In the genomic region with DNA sequence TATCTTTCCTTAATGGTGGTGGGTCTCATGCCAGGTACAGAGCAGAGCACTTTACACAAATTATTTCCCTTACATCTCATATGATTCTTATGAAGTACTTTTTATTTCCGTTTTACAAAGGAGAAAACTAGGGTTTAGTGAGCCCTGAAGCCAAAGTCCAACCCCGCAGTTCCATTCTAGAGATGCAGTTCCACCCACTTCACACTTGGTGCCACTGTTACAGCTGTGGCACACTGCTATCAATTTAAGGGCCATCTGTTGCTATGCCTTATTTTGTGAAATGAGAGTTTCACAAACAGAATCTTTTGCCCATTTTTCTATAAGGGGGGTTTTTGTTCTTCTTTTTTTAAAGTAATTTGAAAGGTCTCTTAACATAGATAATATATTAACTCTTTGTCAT, we compare ENCODE assay signal across 8 cellular contexts. TPM values are rescaled to one million over a fixed set of nuclear protein-coding genes. Genes with fewer than 3 reads are reported as not detected.
DNase-seq lines count a peak whose midpoint lies in the region; ATAC-seq and TF ChIP-seq lines count a peak whose summit lies in the region.

No MANE protein-coding gene starts in this region.

- no peaks in the 10 kb centered on the region for H3K9me3 ChIP-seq in breast epithelium
- no peaks in the 10 kb centered on the region for H3K9me3 ChIP-seq in fibroblast of lung (ENCODE audit: control insufficient read depth, insufficient read depth, low read depth, low read length)
- no peaks in the 10 kb centered on the region for H3K9me3 ChIP-seq in tibial nerve

- peaks cover 7% of the 10 kb centered on the region for H3K36me3 Mint-ChIP-seq in MCF 10A (ENCODE audit: insufficient read depth, unreplicated experiment)

- intact Hi-C loops in MCF 10A (cut with micrococcal nuclease): no loop called here
- intact Hi-C loops in breast epithelium (cut with DNase I; ENCODE audit: low total_unique reads): loop anchor here (10.0 kb wide), 1 partner anchor 411 kb away; no protein-coding TSS in a partner anchor

- no peak overlapping the region for H3K9ac ChIP-seq in fibroblast of lung (ENCODE audit: insufficient read depth, low read length)

- no peaks in the 10 kb centered on the region for H3K27me3 ChIP-seq in breast epithelium
- H3K27me3 ChIP-seq in fibroblast of lung (ENCODE audit: control insufficient read depth, insufficient read depth, low read length): no peaks in the 10 kb centered on the region
- H3K27me3 ChIP-seq in tibial nerve: no peaks in the 10 kb centered on the region

- H3K4me3 Mint-ChIP-seq in MCF 10A (ENCODE audit: unreplicated experiment): no peak overlapping the region

- TF ChIP-seq POLR2A in breast epithelium (IDR thresholded peaks at IDR 0.05) (no peak), tibial nerve (IDR thresholded peaks at IDR 0.05) (no peak)

- 58 to 60% methylated on average over 2 of the region's 2 CpGs for WGBS in tibial nerve, 2 donors

- no peaks in the 10 kb centered on the region for H3K4me1 Mint-ChIP-seq in MCF 10A (ENCODE audit: insufficient read depth, unreplicated experiment)

- no peak for TF ChIP-seq EP300 in tibial nerve (IDR thresholded peaks at IDR 0.05)

- no peak overlapping the region for H3K27ac Mint-ChIP-seq in MCF 10A (ENCODE audit: low read depth, unreplicated experiment)

- H3K4me3 ChIP-seq in breast epithelium: no peak overlapping the region
- no peak overlapping the region for H3K4me3 ChIP-seq in fibroblast of lung (replicated peaks in 1 of 4; ENCODE audit: control extremely low read depth in 1 of 4, insufficient read depth in 1 of 4, low read depth in 3 of 4, low read length in 4 of 4)
- H3K4me3 ChIP-seq in tibial nerve: no peak overlapping the region

- H3K79me2 ChIP-seq in fibroblast of lung (ENCODE audit: control insufficient read depth, insufficient read depth, low read length): no peaks in the 10 kb centered on the region

- no peak overlapping the region for H3K4me2 ChIP-seq in fibroblast of lung (ENCODE audit: extremely low read depth, insufficient read depth, low read length)

- H3K4me1 ChIP-seq in breast epithelium (no peaks in the 10 kb centered on the region), fibroblast of lung (ENCODE audit: control insufficient read depth, extremely low read depth, insufficient read depth, low read length) (no peaks in the 10 kb centered on the region), tibial nerve (peaks cover 0 to 3% (median 0%) of the 10 kb centered on the region in 4 donors)

- CTCF ChIA-PET in MCF 10A (lab: Yijun Ruan, JAX): interaction anchor here (0.6 to 1.0 kb wide), 2 partner anchors 202 to 408 kb away, joined by 3 to 4 read pairs; no protein-coding TSS in a partner anchor

- H3K27ac ChIP-seq in breast epithelium (no peak overlapping the region), fibroblast of lung (ENCODE audit: insufficient read depth, low read length) (no peak overlapping the region), tibial nerve (no peak overlapping the region)

- DNase-seq in MCF 10A (ENCODE audit: unreplicated experiment) (peak; percentile 16), breast epithelium (ENCODE audit: low spot score in 2 of 2) (no peak), NCI-H1694 treated with DMSO at 0.1 percent for 48 hours (lab: John Stamatoyannopoulos, UW) (peak; percentile 13), fibroblast of lung (ENCODE audit: low read depth in 2 of 2) (peak in 1 of 2 donors; percentile 46), tibial nerve (ENCODE audit: low spot score in 2 of 2) (no peak)
- no peak for DNase-seq in stimulated activated CD4-positive, alpha-beta T cell treated with anti-CD3 and anti-CD28 coated beads, Interleukin-2, amount 100 ng/mL, for 48 hours

- H3K36me3 ChIP-seq in breast epithelium (no peaks in the 10 kb centered on the region), fibroblast of lung (ENCODE audit: control insufficient read depth, insufficient read depth, low read length) (peaks cover 3% of the 10 kb centered on the region), tibial nerve (peaks cover 0 to 42% (median 0%) of the 10 kb centered on the region in 3 donors)

- no peaks in the 10 kb centered on the region for H4K20me1 ChIP-seq in fibroblast of lung (ENCODE audit: control insufficient read depth, extremely low read depth, insufficient read depth, low read length)

- no peaks in the 10 kb centered on the region for H3K27me3 Mint-ChIP-seq in MCF 10A (ENCODE audit: insufficient read depth, unreplicated experiment)

- TF ChIP-seq CTCF in MCF 10A (IDR thresholded peaks at IDR 0.05; ENCODE audit: unreplicated experiment) (peak; percentile 27), breast epithelium (IDR thresholded peaks at IDR 0.05) (no peak), fibroblast of lung (conservative IDR thresholded peaks at IDR 0.05 in 1 of 2, IDR thresholded peaks at IDR 0.05 in 1 of 2; ENCODE audit: low read depth in 1 of 2, low read length in 2 of 2) (peak; percentile 48 to 61), tibial nerve (IDR thresholded peaks at IDR 0.05) (peak in 3 of 5 experiments; percentile 10 to 40 (median 17))

- no TSS peak for BruUV-seq in MCF 10A (replicated peaks; lab: Mats Ljungman, UMichigan)

- ATAC-seq in HG02852 (IDR thresholded peaks at IDR 0.05; ENCODE audit: unreplicated experiment) (no peak), HG02642 (IDR thresholded peaks at IDR 0.05; ENCODE audit: poor library complexity, unreplicated experiment) (no peak)

- no peaks in the 10 kb centered on the region for H3K9me3 Mint-ChIP-seq in MCF 10A (ENCODE audit: unreplicated experiment)

- POLR2A ChIA-PET in MCF 10A (lab: Yijun Ruan, JAX): no interaction called here

- H2AFZ ChIP-seq in fibroblast of lung (ENCODE audit: low read length): no peak overlapping the region

RNA-seq across cellular contexts. Expression of a gene that starts 12.9 kb away (rescaled TPM):
- total RNA-seq in MCF 10A (2022) (19.1 and 24.7 TPM in 2 replicates), breast epithelium (10 to 100 TPM; 11.0 to 23.0 (median 20.0) TPM), fibroblast of lung (71.1 and 92.5 TPM in 2 replicates), tibial nerve (10 to 100 TPM in 3 of 4 donors, 1 to 10 TPM in 1; 8.4 to 25.8 (median 16.4) TPM)
- polyA plus RNA-seq in fibroblast of lung: 71.1 and 90.0 TPM in 2 replicates
- 83.8 and 96.4 TPM in 2 replicates for polyA plus RNA-seq in fibroblast of lung (2012)
- polyA minus RNA-seq in fibroblast of lung (ENCODE audit: low replicate concordance): 19.4 and 33.1 TPM in 2 replicates

RNA-seq across cellular contexts. Expression of a gene that starts 21.0 kb away (rescaled TPM):
- total RNA-seq in MCF 10A (2022) (not detected in 2 replicates), breast epithelium (under 1 TPM in 1 of 3 donors, not detected in 2; 0.32 TPM), fibroblast of lung (0.51 and 0.83 TPM in 2 replicates), tibial nerve (1 to 10 TPM in 1 of 4 donors, not detected in 3; 2.0 TPM)
- polyA plus RNA-seq in fibroblast of lung: 0.96 and 1.1 TPM in 2 replicates
- polyA plus RNA-seq in fibroblast of lung (2012): 0.83 and 0.91 TPM in 2 replicates
- not detected in 2 replicates for polyA minus RNA-seq in fibroblast of lung (ENCODE audit: low replicate concordance)

Comparison
In these comparisons a context has a peak if more than half of its experiments do, and no peak if none do; other contexts are left out.
1. DNase-seq: peak in MCF 10A (single experiment) and NCI-H1694 treated with DMSO at 0.1 percent for 48 hours (single experiment); none in breast epithelium (0 of 2), tibial nerve (0 of 2) and stimulated activated CD4-positive, alpha-beta T cell treated with anti-CD3 and anti-CD28 coated beads, Interleukin-2, amount 100 ng/mL, for 48 hours (0 of 2).
2. CTCF ChIP-seq: peak in MCF 10A (single experiment), fibroblast of lung (2 of 2) and tibial nerve (3 of 5); none in breast epithelium (0 of 3).